ENCODE assay signal across 22 cellular contexts in the genomic region with DNA sequence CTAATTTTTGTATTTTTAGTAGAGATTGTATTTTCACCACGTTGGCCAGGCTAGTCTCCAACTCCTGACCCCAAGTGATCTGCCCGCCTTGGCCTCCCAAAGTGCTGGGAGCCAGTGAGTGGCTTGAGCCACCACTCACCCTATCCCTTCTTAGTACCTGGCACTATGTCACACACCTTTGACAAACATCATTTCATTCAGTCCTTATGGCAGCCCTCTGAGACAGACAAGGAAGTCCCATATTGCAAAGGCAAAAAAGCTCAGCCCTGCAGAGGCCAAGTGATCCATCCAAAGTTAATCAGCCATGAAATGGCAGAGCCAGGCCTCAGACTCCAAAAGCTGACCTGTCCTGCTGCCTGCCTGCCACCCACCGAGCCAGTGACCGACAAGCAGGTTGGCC. TPM values are rescaled to one million over a fixed set of nuclear protein-coding genes. Genes with fewer than 3 reads are reported as not detected.
"Had no signal": no experiment of that assay in that cellular context is flagged by ENCODE, and none has a peak within 500 bp of the region (broad histone marks: within the 10 kb centered on the region; RNA-seq: fewer than 3 reads in every experiment).

No MANE protein-coding gene starts in this region.

- H3K36me3 ChIP-seq: brain microvascular endothelial cell, colonic mucosa, esophagus squamous epithelium, gastroesophageal sphincter had no signal

- H3K9me3 ChIP-seq: colonic mucosa, esophagus squamous epithelium, gastroesophageal sphincter had no signal

- H3K4me1 ChIP-seq: colonic mucosa, gastroesophageal sphincter had no signal

- H3K4me3 ChIP-seq: colonic mucosa, esophagus squamous epithelium, gastroesophageal sphincter had no signal

- H3K4me3 Mint-ChIP-seq: activated CD4-positive, alpha-beta memory T cell treated with anti-CD3 and anti-CD28 coated beads, Interleukin-2, amount 10 ng/mL, durations not matched to agents 7 days and 5 days; activated CD4-positive, alpha-beta T cell treated with anti-CD3 and anti-CD28 coated beads, Interleukin-2, amount 10 ng/mL, durations not matched to agents 7 days and 5 days; activated naive CD4-positive, alpha-beta T cell treated with anti-CD3 and anti-CD28 coated beads, Interleukin-2, amount 10 ng/mL, durations not matched to agents 7 days and 5 days; activated naive CD8-positive, alpha-beta T cell treated with anti-CD3 and anti-CD28 coated beads, Interleukin-2, amount 10 ng/mL, durations not matched to agents 7 days and 5 days; activated T-cell treated with anti-CD3 and anti-CD28 coated beads, Interleukin-2, amount 50 U/mL, for 24 hours; activated T-cell treated with anti-CD3 and anti-CD28 coated beads, Interleukin-2, amount 50 U/mL, for 72 hours; central memory CD8-positive, alpha-beta T cell had no signal

- H3K36me3 Mint-ChIP-seq: activated naive CD4-positive, alpha-beta T cell treated with anti-CD3 and anti-CD28 coated beads, Interleukin-2, amount 50 U/mL, for 72 hours; activated naive CD8-positive, alpha-beta T cell treated with anti-CD3 and anti-CD28 coated beads, Interleukin-2, amount 10 ng/mL, durations not matched to agents 7 days and 5 days had no signal

- H3K27me3 ChIP-seq: brain microvascular endothelial cell, colonic mucosa, esophagus squamous epithelium, gastroesophageal sphincter had no signal

- DNase-seq: activated CD4-positive, alpha-beta memory T cell treated with anti-CD3 and anti-CD28 coated beads, Interleukin-2, amount 10 ng/mL, durations not matched to agents 7 days and 5 days; activated CD4-positive, alpha-beta T cell treated with anti-CD3 and anti-CD28 coated beads for 1 hour; activated CD4-positive, alpha-beta T cell treated with anti-CD3 and anti-CD28 coated beads for 4 hours; activated CD4-positive, alpha-beta T cell treated with anti-CD3 and anti-CD28 coated beads, Interleukin-2, amount 10 ng/mL, durations not matched to agents 7 days and 5 days; activated CD4-positive, alpha-beta T cell treated with anti-CD3 and anti-CD28 coated beads, Interleukin-2, amount 50 U/mL, for 4 hours; activated CD8-positive, alpha-beta memory T cell treated with anti-CD3 and anti-CD28 coated beads, Interleukin-2, amount 50 U/mL, for 48 hours; activated gamma-delta T cell; activated naive CD4-positive, alpha-beta T cell; activated naive CD4-positive, alpha-beta T cell treated with anti-CD3 and anti-CD28 coated beads, Interleukin-2, amount 10 ng/mL, durations not matched to agents 7 days and 5 days; activated naive CD8-positive, alpha-beta T cell treated with anti-CD3 and anti-CD28 coated beads, Interleukin-2, amount 10 ng/mL, durations not matched to agents 7 days and 5 days; activated T-cell treated with anti-CD3 and anti-CD28 coated beads for 4 hours; activated T-cell treated with anti-CD3 and anti-CD28 coated beads, Interleukin-2, amount 50 U/mL, for 24 hours; activated T-cell treated with anti-CD3 and anti-CD28 coated beads, Interleukin-2, amount 50 U/mL, for 72 hours; brain microvascular endothelial cell; colonic mucosa; effector CD8-positive, alpha-beta T cell; esophagus squamous epithelium; foreskin melanocyte; T-helper 2 cell had no signal

- H3K27ac ChIP-seq: brain microvascular endothelial cell, colonic mucosa, gastroesophageal sphincter had no signal

- H3K4me1 Mint-ChIP-seq: activated CD4-positive, alpha-beta memory T cell treated with anti-CD3 and anti-CD28 coated beads, Interleukin-2, amount 10 ng/mL, durations not matched to agents 7 days and 5 days; central memory CD8-positive, alpha-beta T cell had no signal

- H3K9me3 Mint-ChIP-seq: activated CD4-positive, alpha-beta memory T cell treated with anti-CD3 and anti-CD28 coated beads, Interleukin-2, amount 10 ng/mL, durations not matched to agents 7 days and 5 days; activated naive CD4-positive, alpha-beta T cell treated with anti-CD3 and anti-CD28 coated beads, Interleukin-2, amount 50 U/mL, for 72 hours; activated T-cell treated with anti-CD3 and anti-CD28 coated beads, Interleukin-2, amount 50 U/mL, for 24 hours; central memory CD8-positive, alpha-beta T cell had no signal

- ATAC-seq: activated naive CD4-positive, alpha-beta T cell treated with anti-CD3 and anti-CD28 coated beads, Interleukin-2, amount 50 U/mL, for 72 hours; activated T-cell treated with anti-CD3 and anti-CD28 coated beads, Interleukin-2, amount 50 U/mL, for 72 hours; gastroesophageal sphincter had no signal

- H3K27ac Mint-ChIP-seq: activated CD4-positive, alpha-beta memory T cell treated with anti-CD3 and anti-CD28 coated beads, Interleukin-2, amount 10 ng/mL, durations not matched to agents 7 days and 5 days; activated CD4-positive, alpha-beta T cell treated with anti-CD3 and anti-CD28 coated beads, Interleukin-2, amount 10 ng/mL, durations not matched to agents 7 days and 5 days; activated naive CD4-positive, alpha-beta T cell treated with anti-CD3 and anti-CD28 coated beads, Interleukin-2, amount 10 ng/mL, durations not matched to agents 7 days and 5 days; activated naive CD4-positive, alpha-beta T cell treated with anti-CD3 and anti-CD28 coated beads, Interleukin-2, amount 50 U/mL, for 72 hours; activated naive CD8-positive, alpha-beta T cell treated with anti-CD3 and anti-CD28 coated beads, Interleukin-2, amount 10 ng/mL, durations not matched to agents 7 days and 5 days; activated T-cell treated with anti-CD3 and anti-CD28 coated beads, Interleukin-2, amount 50 U/mL, for 24 hours; activated T-cell treated with anti-CD3 and anti-CD28 coated beads, Interleukin-2, amount 50 U/mL, for 72 hours had no signal

RNA-seq across cellular contexts. Expression of gene ECHDC3, which starts 39.9 kb away (rescaled TPM):
- total RNA-seq: activated CD4-positive, alpha-beta memory T cell treated with anti-CD3 and anti-CD28 coated beads, Interleukin-2, amount 10 ng/mL, durations not matched to agents 7 days and 5 days had no signal
